ENCODE assay signal across 1 cellular context in genomic region chr6:2999005-2999620, GRCh38.
TF ChIP-seq lines count a peak whose summit lies in the region.

No MANE protein-coding gene starts in this region.

TF ChIP-seq in HepG2, 621 proteins besides CTCF, POLR2A, EP300 and RAD21 (continued from another document and continues in another):
- TF ChIP-seq, protein P1, sequence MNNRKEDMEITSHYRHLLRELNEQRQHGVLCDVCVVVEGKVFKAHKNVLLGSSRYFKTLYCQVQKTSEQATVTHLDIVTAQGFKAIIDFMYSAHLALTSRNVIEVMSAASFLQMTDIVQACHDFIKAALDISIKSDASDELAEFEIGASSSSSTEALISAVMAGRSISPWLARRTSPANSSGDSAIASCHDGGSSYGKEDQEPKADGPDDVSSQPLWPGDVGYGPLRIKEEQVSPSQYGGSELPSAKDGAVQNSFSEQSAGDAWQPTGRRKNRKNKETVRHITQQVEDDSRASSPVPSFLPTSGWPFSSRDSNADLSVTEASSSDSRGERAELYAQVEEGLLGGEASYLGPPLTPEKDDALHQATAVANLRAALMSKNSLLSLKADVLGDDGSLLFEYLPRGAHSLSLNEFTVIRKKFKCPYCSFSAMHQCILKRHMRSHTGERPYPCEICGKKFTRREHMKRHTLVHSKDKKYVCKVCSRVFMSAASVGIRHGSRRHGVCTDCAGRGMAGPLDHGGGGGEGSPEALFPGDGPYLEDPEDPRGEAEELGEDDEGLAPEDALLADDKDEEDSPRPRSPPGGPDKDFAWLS (CRISPR knock-in tag; IDR thresholded peaks at IDR 0.05; ENCODE audit: borderline replicate concordance) = no peak
- TF ChIP-seq ZNF101 (CRISPR knock-in tag; IDR thresholded peaks at IDR 0.05; ENCODE audit: borderline replicate concordance, low read depth) (no peak), FOXK2 (IDR thresholded peaks at IDR 0.05) (no peak), NR3C1 (CRISPR knock-in tag; IDR thresholded peaks at IDR 0.05) (no peak), CCAR2 (optimal IDR thresholded peaks at IDR 0.05; ENCODE audit: low read depth, low read length) (no peak), PLRG1 (conservative IDR thresholded peaks at IDR 0.05) (no peak), GATA4 (IDR thresholded peaks at IDR 0.05; ENCODE audit: borderline replicate concordance, low read depth) (peak; percentile 14; the same call in 1 of the 2 replicates), ZNF263 (CRISPR knock-in tag; IDR thresholded peaks at IDR 0.05) (peak; percentile 71; the same call in 1 of the 2 replicates), ZNF670 (CRISPR knock-in tag; IDR thresholded peaks at IDR 0.05; ENCODE audit: borderline replicate concordance) (peak; percentile 74; the same call in 1 of the 2 replicates), NRL (CRISPR knock-in tag; IDR thresholded peaks at IDR 0.05; ENCODE audit: borderline replicate concordance) (0 out of 2 replicates have a peak, but pooled peaks have one; percentile 52), HNF4A (CRISPR knock-in tag; IDR thresholded peaks at IDR 0.05) (peak; percentile 99), TARDBP (CRISPR knock-in tag; IDR thresholded peaks at IDR 0.05) (peak; percentile 80; the same call in 1 of the 2 replicates), ATF4 (CRISPR knock-in tag; IDR thresholded peaks at IDR 0.05) (peak in 1 of 2 experiments; percentile 77; a peak in 2 of 4 replicates), ZNF639 (CRISPR knock-in tag; conservative IDR thresholded peaks at IDR 0.05) (peak; percentile 79), NKX3-1 (CRISPR knock-in tag; IDR thresholded peaks at IDR 0.05) (0 out of 2 replicates have a peak, but pooled peaks have one; percentile 37), ZNF205 (CRISPR knock-in tag; IDR thresholded peaks at IDR 0.05) (peak; percentile 65), KAT8 (CRISPR knock-in tag; IDR thresholded peaks at IDR 0.05) (no peak; the same call in none of the 2 replicates), ZNF460 (CRISPR knock-in tag; IDR thresholded peaks at IDR 0.05; ENCODE audit: borderline replicate concordance) (peak; percentile 64; the same call in 1 of the 2 replicates), TEAD2 (CRISPR knock-in tag; IDR thresholded peaks at IDR 0.05) (no peak), SCMH1 (CRISPR knock-in tag; IDR thresholded peaks at IDR 0.05; ENCODE audit: borderline replicate concordance) (no peak), SIN3B (IDR thresholded peaks at IDR 0.05; ENCODE audit: low read length) (no peak), ZNF605 (CRISPR knock-in tag; IDR thresholded peaks at IDR 0.05) (no peak), ZNF160 (CRISPR knock-in tag; IDR thresholded peaks at IDR 0.05) (no peak), ZMYM3 (CRISPR knock-in tag; IDR thresholded peaks at IDR 0.05) (peak; percentile 18; the same call in 1 of the 2 replicates), CHD2 (IDR thresholded peaks at IDR 0.05; ENCODE audit: low read depth, low read length) (no peak), PHF8 (CRISPR knock-in tag; IDR thresholded peaks at IDR 0.05) (no peak), ZBTB21 (CRISPR knock-in tag; IDR thresholded peaks at IDR 0.05) (0 out of 2 replicates have a peak, but pooled peaks have one; percentile 14), SP2 (CRISPR knock-in tag; IDR thresholded peaks at IDR 0.05) (no peak), IKZF1 (IDR thresholded peaks at IDR 0.05) (no peak), ZNF775 (CRISPR knock-in tag; IDR thresholded peaks at IDR 0.05; ENCODE audit: borderline replicate concordance) (no peak), TOPORS (CRISPR knock-in tag; IDR thresholded peaks at IDR 0.05) (no peak), FUBP1 (CRISPR knock-in tag; IDR thresholded peaks at IDR 0.05; ENCODE audit: borderline replicate concordance) (no peak), RBM22 (optimal IDR thresholded peaks at IDR 0.05; ENCODE audit: low read length) (no peak), RFX1 (IDR thresholded peaks at IDR 0.05) (no peak; the same call in 1 of the 2 replicates), SMAD1 (CRISPR knock-in tag; IDR thresholded peaks at IDR 0.05; ENCODE audit: borderline replicate concordance, low read depth) (no peak), PTBP1 (IDR thresholded peaks at IDR 0.05; ENCODE audit: low read depth, low read length, poor library complexity, severe bottlenecking) (no peak), SRY (CRISPR knock-in tag; IDR thresholded peaks at IDR 0.05) (peak; percentile 18; the same call in 1 of the 2 replicates), ZFYVE20 (CRISPR knock-in tag; IDR thresholded peaks at IDR 0.05; ENCODE audit: borderline replicate concordance, low read depth) (no peak), ZNF484 (CRISPR knock-in tag; IDR thresholded peaks at IDR 0.05; ENCODE audit: borderline replicate concordance, low read depth) (no peak), SP140L (CRISPR knock-in tag; IDR thresholded peaks at IDR 0.05; ENCODE audit: borderline replicate concordance) (peak; percentile 55; the same call in 1 of the 2 replicates), CBX5 (CRISPR knock-in tag; IDR thresholded peaks at IDR 0.05; ENCODE audit: borderline replicate concordance) (peak; percentile 71; the same call in 1 of the 2 replicates), SMYD3 (CRISPR knock-in tag; IDR thresholded peaks at IDR 0.05) (no peak), ZNF644 (CRISPR knock-in tag; IDR thresholded peaks at IDR 0.05; ENCODE audit: low read depth) (peak; percentile 55; the same call in 1 of the 2 replicates), STAT5B (CRISPR knock-in tag; IDR thresholded peaks at IDR 0.05) (no peak), AKNA (CRISPR knock-in tag; IDR thresholded peaks at IDR 0.05; ENCODE audit: borderline replicate concordance) (no peak), MEIS1 (CRISPR knock-in tag; IDR thresholded peaks at IDR 0.05; ENCODE audit: borderline replicate concordance) (no peak; the same call in 1 of the 2 replicates), STAT6 (CRISPR knock-in tag; IDR thresholded peaks at IDR 0.05; ENCODE audit: borderline replicate concordance) (no peak), FOXO1 (CRISPR knock-in tag; IDR thresholded peaks at IDR 0.05) (peak; percentile 70)
- TF ChIP-seq, protein P2, sequence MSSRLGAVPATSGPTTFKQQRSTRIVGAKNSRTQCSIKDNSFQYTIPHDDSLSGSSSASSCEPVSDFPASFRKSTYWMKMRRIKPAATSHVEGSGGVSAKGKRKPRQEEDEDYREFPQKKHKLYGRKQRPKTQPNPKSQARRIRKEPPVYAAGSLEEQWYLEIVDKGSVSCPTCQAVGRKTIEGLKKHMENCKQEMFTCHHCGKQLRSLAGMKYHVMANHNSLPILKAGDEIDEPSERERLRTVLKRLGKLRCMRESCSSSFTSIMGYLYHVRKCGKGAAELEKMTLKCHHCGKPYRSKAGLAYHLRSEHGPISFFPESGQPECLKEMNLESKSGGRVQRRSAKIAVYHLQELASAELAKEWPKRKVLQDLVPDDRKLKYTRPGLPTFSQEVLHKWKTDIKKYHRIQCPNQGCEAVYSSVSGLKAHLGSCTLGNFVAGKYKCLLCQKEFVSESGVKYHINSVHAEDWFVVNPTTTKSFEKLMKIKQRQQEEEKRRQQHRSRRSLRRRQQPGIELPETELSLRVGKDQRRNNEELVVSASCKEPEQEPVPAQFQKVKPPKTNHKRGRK (CRISPR knock-in tag; IDR thresholded peaks at IDR 0.05) = no peak
